In the genomic region with DNA sequence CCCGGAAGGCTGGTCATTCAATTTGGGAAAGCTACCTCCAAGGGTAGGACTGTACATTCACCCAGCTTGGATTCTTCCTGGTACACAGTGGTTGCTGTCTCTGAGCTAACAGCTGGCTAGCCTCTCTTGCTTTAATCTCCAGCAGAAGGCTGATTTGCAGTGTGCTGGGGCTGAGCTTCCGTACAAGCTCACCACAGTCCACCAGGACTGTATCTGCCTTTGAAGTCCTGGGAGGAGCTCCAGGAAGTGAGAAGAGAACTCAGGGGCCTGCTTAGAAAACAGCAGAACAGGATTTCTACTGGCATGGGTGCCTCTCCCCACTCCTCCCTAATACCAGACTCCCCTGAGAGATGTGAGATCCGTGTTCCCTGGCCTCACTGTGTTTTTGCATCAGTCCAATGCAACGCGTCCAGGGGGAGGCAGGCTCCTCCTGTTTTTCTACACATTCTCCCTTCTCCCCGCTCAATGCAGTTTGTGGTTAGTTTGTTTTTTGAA, we compare ENCODE assay signal across 13 cellular contexts. TPM values are rescaled to one million over a fixed set of nuclear protein-coding genes. Genes with fewer than 3 reads are reported as not detected.
A peak's percentile ranks its signal among the peaks of the same experiment; 100 is the strongest.
DNase-seq lines count a peak whose midpoint lies in the region; ATAC-seq and TF ChIP-seq lines count a peak whose summit lies in the region.
"Had no signal": no experiment of that assay in that cellular context is flagged by ENCODE, and none has a peak within 500 bp of the region (broad histone marks: within the 10 kb centered on the region; RNA-seq: fewer than 3 reads in every experiment).

No MANE protein-coding gene starts in this region.

- H3K4me3 ChIP-seq in astrocyte of the spinal cord (ENCODE audit: low read depth, low read length) (no peak overlapping the region), hepatocyte (no peak overlapping the region), gastrocnemius medialis (no peak overlapping the region), BE2C (ENCODE audit: low read depth, low read length) (no peak overlapping the region)
- H3K4me3 ChIP-seq: body of pancreas had no signal

- intact Hi-C loops in gastrocnemius medialis (cut with DNase I; ENCODE audit: low total_unique reads) = no loop called here

- no peaks in the 10 kb centered on the region for H4K20me1 ChIP-seq in hepatocyte (ENCODE audit: insufficient read depth, poor library complexity, severe bottlenecking)

- ATAC-seq in GM19438 (IDR thresholded peaks at IDR 0.05; ENCODE audit: low read depth, unreplicated experiment) (peak; percentile 50), gastrocnemius medialis (peak in 1 of 2 donors; percentile 25)
- ATAC-seq: body of pancreas had no signal

- in situ Hi-C loops in astrocyte of the spinal cord (cut with HindIII; ENCODE audit: low sequenced_read_pairs) = no loop called here
- in situ Hi-C loops in gastrocnemius medialis (cut with MboI; ENCODE audit: low sequenced_read_pairs in 4 of 4) = no loop called here

- 53% methylated on average over 6 of the region's 6 CpGs for WGBS in hepatocyte (ENCODE audit: low lambda C conversion rate, missing lambda C conversion rate)

- peaks cover 22% of the 10 kb centered on the region for H3K4me1 ChIP-seq in hepatocyte (ENCODE audit: insufficient read depth)
- peaks cover 12 to 16% of the 10 kb centered on the region in 2 donors for H3K4me1 ChIP-seq in gastrocnemius medialis
- no peaks in the 10 kb centered on the region for H3K4me1 ChIP-seq in BE2C

- DNase-seq in astrocyte of the spinal cord (ENCODE audit: low read depth, low spot score) = peak; percentile 51
- DNase-seq in hepatocyte (ENCODE audit: low spot score) = peak; percentile 48
- DNase-seq in gastrocnemius medialis = no peak
- no peak for DNase-seq in erythroblast (lab: John Stamatoyannopoulos, UW)
- no peak for DNase-seq in BE2C
- no peak for DNase-seq in activated effector memory CD4-positive, alpha-beta T cell treated with anti-CD3 and anti-CD28 coated beads, Interleukin-2, amount 50 U/mL, for 16 hours
- no peak for DNase-seq in stimulated activated CD4-positive, alpha-beta T cell treated with anti-CD3 and anti-CD28 coated beads, Interleukin-12 subunit alpha, Interleukin-12 subunit beta, amount 100 ng/mL, for 4 hours
- DNase-seq: midbrain; NCI-H1436 treated with DMSO at 0.1 percent for 48 hours; stimulated activated CD4-positive, alpha-beta T cell treated with anti-CD3 and anti-CD28 coated beads, Interleukin-2, amount 100 ng/mL, for 24 hours had no signal

- H3K4me2 ChIP-seq in hepatocyte = peak overlapping the region; percentile 6

- H3K9me2 ChIP-seq in hepatocyte (replicated peaks; ENCODE audit: insufficient read depth) = no peaks in the 10 kb centered on the region

- H3K27me3 ChIP-seq in hepatocyte (peaks cover 12% of the 10 kb centered on the region), gastrocnemius medialis (peaks cover 18 to 36% (median 23%) of the 10 kb centered on the region in 3 donors), BE2C (peaks cover 9% of the 10 kb centered on the region)
- H3K27me3 ChIP-seq: body of pancreas had no signal

- H3K9me3 ChIP-seq in hepatocyte (ENCODE audit: low read depth) = no peaks in the 10 kb centered on the region
- H3K9me3 ChIP-seq in gastrocnemius medialis = no peaks in the 10 kb centered on the region
- H3K9me3 ChIP-seq in BE2C = no peaks in the 10 kb centered on the region
- H3K9me3 ChIP-seq: body of pancreas had no signal

- no peaks in the 10 kb centered on the region for H3K79me2 ChIP-seq in hepatocyte

- H3K27ac ChIP-seq in hepatocyte (no peak overlapping the region), gastrocnemius medialis (peak overlapping the region in 3 of 4 donors; percentile 2 to 51 (median 21))
- H3K27ac ChIP-seq: body of pancreas, C4-2B had no signal

- TF ChIP-seq POLR2A in gastrocnemius medialis (IDR thresholded peaks at IDR 0.05) (no peak), erythroblast (IDR thresholded peaks at IDR 0.05; ENCODE audit: low read length) (no peak)

- H3K36me3 ChIP-seq in hepatocyte (replicated peaks; ENCODE audit: insufficient read depth, low read depth) = no peaks in the 10 kb centered on the region
- no peaks in the 10 kb centered on the region for H3K36me3 ChIP-seq in gastrocnemius medialis
- H3K36me3 ChIP-seq in BE2C = no peaks in the 10 kb centered on the region

- no peak overlapping the region for H2AFZ ChIP-seq in hepatocyte

- peak; percentile 4 for TF ChIP-seq CTCF in astrocyte of the spinal cord (IDR thresholded peaks at IDR 0.05; ENCODE audit: low read depth, low read length)
- peak; percentile 29 for TF ChIP-seq CTCF in hepatocyte (IDR thresholded peaks at IDR 0.05; ENCODE audit: poor library complexity)
- TF ChIP-seq CTCF in gastrocnemius medialis (IDR thresholded peaks at IDR 0.05 in 4 of 5, conservative IDR thresholded peaks at IDR 0.05 in 1 of 5) = no peak
- no peak for TF ChIP-seq CTCF in BE2C (IDR thresholded peaks at IDR 0.05; ENCODE audit: low read depth, low read length)

RNA-seq across cellular contexts. Expression of a gene that starts 6.6 kb away (rescaled TPM):
- total RNA-seq in hepatocyte (5.5 and 6.1 TPM in 2 replicates), gastrocnemius medialis (1 to 10 TPM; 1.3 to 3.5 (median 2.1) TPM)
- 9.6 and 11.5 TPM in 2 replicates for polyA plus RNA-seq in hepatocyte
- polyA plus RNA-seq in BE2C (2012; ENCODE audit: insufficient read depth, insufficient read length, low read depth) = 1.4 TPM

Comparison
In these comparisons a context has a peak if more than half of its experiments do, and no peak if none do; other contexts are left out.
1. DNase-seq: peak in astrocyte of the spinal cord (single experiment) and hepatocyte (single experiment); none in gastrocnemius medialis (0 of 2), erythroblast (0 of 2), BE2C (single experiment), activated effector memory CD4-positive, alpha-beta T cell treated with anti-CD3 and anti-CD28 coated beads, Interleukin-2, amount 50 U/mL, for 16 hours (single experiment) and stimulated activated CD4-positive, alpha-beta T cell treated with anti-CD3 and anti-CD28 coated beads, Interleukin-12 subunit alpha, Interleukin-12 subunit beta, amount 100 ng/mL, for 4 hours (single experiment).
2. CTCF ChIP-seq: peak in astrocyte of the spinal cord (single experiment) and hepatocyte (single experiment); none in gastrocnemius medialis (0 of 5) and BE2C (single experiment).